Comparison of ENCODE assay signal across 18 cellular contexts in genomic region chr14:46661728-46662127, GRCh38. TPM values are rescaled to one million over a fixed set of nuclear protein-coding genes. Genes with fewer than 3 reads are reported as not detected.
A peak's percentile ranks its signal among the peaks of the same experiment; 100 is the strongest.
DNase-seq lines count a peak whose midpoint lies in the region; ATAC-seq, FAIRE-seq and TF ChIP-seq lines count a peak whose summit lies in the region.
"Had no signal": no experiment of that assay in that cellular context is flagged by ENCODE, and none has a peak within 500 bp of the region (broad histone marks: within the 10 kb centered on the region; RNA-seq: fewer than 3 reads in every experiment).

No MANE protein-coding gene starts in this region.

- no peaks in the 10 kb centered on the region for H3K27me3 ChIP-seq in Caco-2 (replicated peaks; ENCODE audit: control insufficient read depth, insufficient read depth, low read length)
- no peaks in the 10 kb centered on the region for H3K27me3 ChIP-seq in astrocyte (ENCODE audit: insufficient read depth, low read length)
- H3K27me3 ChIP-seq in stomach = no peaks in the 10 kb centered on the region
- H3K27me3 ChIP-seq: BLaER1 treated with 17β-estradiol and CSF1 and Interleukin-3, amounts not matched to agents 10 nM and 100 nM; SJSA1 had no signal

- H3K9me3 ChIP-seq in Caco-2 (peaks cover 9% of the 10 kb centered on the region; the same call in 1 of the 2 replicates), astrocyte (ENCODE audit: insufficient read depth, low read depth, low read length) (no peaks in the 10 kb centered on the region), stomach (peaks cover 0 to 13% (median 9%) of the 10 kb centered on the region in 4 donors)
- H3K9me3 ChIP-seq: SJSA1 had no signal

- no peak overlapping the region for H2AFZ ChIP-seq in astrocyte (ENCODE audit: low read depth, low read length)

- H3K9ac ChIP-seq in astrocyte (ENCODE audit: low read length) = no peak overlapping the region
- H3K9ac ChIP-seq: BLaER1 treated with 17β-estradiol and CSF1 and Interleukin-3, amounts not matched to agents 10 nM and 100 nM had no signal

- H3K36me3 Mint-ChIP-seq in Caco-2 (ENCODE audit: insufficient read depth, unreplicated experiment) = no peaks in the 10 kb centered on the region
- no peaks in the 10 kb centered on the region for H3K36me3 Mint-ChIP-seq in astrocyte (ENCODE audit: low read depth, unreplicated experiment)
- H3K36me3 Mint-ChIP-seq: naive thymus-derived CD8-positive, alpha-beta T cell had no signal

- no peak for TF ChIP-seq POLR2A in stomach (IDR thresholded peaks at IDR 0.05)

- TF ChIP-seq EP300 in stomach (IDR thresholded peaks at IDR 0.05) = no peak

- CTCF ChIA-PET in Caco-2 (lab: Charles Lee) = no interaction called here

- H3K27me3 Mint-ChIP-seq in Caco-2 (ENCODE audit: insufficient read depth, unreplicated experiment) = no peaks in the 10 kb centered on the region
- no peaks in the 10 kb centered on the region for H3K27me3 Mint-ChIP-seq in astrocyte (ENCODE audit: low read depth, unreplicated experiment)
- H3K27me3 Mint-ChIP-seq: naive thymus-derived CD8-positive, alpha-beta T cell had no signal

- H3K4me2 ChIP-seq in astrocyte (ENCODE audit: low read length) = no peak overlapping the region

- H3K4me3 ChIP-seq in Caco-2 (ENCODE audit: low read depth, low read length) (no peak overlapping the region), LNCaP clone FGC (ENCODE audit: low read depth, low read length) (no peak overlapping the region), astrocyte (ENCODE audit: insufficient read depth, low read depth, low read length) (no peak overlapping the region), stomach (no peak overlapping the region)
- H3K4me3 ChIP-seq: BLaER1 treated with 17β-estradiol and CSF1 and Interleukin-3, amounts not matched to agents 10 nM and 100 nM; SJSA1 had no signal

- H3K4me1 ChIP-seq in Caco-2 (no peaks in the 10 kb centered on the region), astrocyte (ENCODE audit: insufficient read depth, low read length) (no peaks in the 10 kb centered on the region), stomach (no peaks in the 10 kb centered on the region)
- H3K4me1 ChIP-seq: SJSA1 had no signal

- DNase-seq in Caco-2 (peak in 1 of 2 experiments; percentile 9), LNCaP clone FGC (ENCODE audit: low read depth) (no peak), astrocyte (ENCODE audit: low read depth) (no peak), left colon (peak in 1 of 2 donors; percentile 12), cerebellum (ENCODE audit: low spot score) (no peak), stomach (no peak)
- DNase-seq in central memory CD4-positive, alpha-beta T cell = no peak
- DNase-seq: activated CD8-positive, alpha-beta memory T cell treated with anti-CD3 and anti-CD28 coated beads, Interleukin-2, amount 50 U/mL, for 48 hours; EL; HCEC 1CT; naive thymus-derived CD8-positive, alpha-beta T cell; NCI-H1417 treated with DMSO at 0.1 percent for 48 hours; NCI-H524 treated with DMSO at 0.1 percent for 48 hours had no signal

- peak; percentile 44 for ATAC-seq in left colon
- ATAC-seq in GM18511 (IDR thresholded peaks at IDR 0.05; ENCODE audit: unreplicated experiment) = no peak
- ATAC-seq: naive thymus-derived CD8-positive, alpha-beta T cell had no signal

- no peaks in the 10 kb centered on the region for H3K79me2 ChIP-seq in astrocyte (ENCODE audit: insufficient read depth, low read length)

- no peak for FAIRE-seq in astrocyte (lab: Jason Lieb, UNC)
- FAIRE-seq: islet of Langerhans had no signal

- no peaks in the 10 kb centered on the region for H4K20me1 ChIP-seq in astrocyte (ENCODE audit: insufficient read depth, low read length)
- H4K20me1 ChIP-seq: BLaER1 treated with 17β-estradiol and CSF1 and Interleukin-3, amounts not matched to agents 10 nM and 100 nM had no signal

- H3K4me1 Mint-ChIP-seq in Caco-2 (ENCODE audit: low read depth, unreplicated experiment) (no peaks in the 10 kb centered on the region), astrocyte (ENCODE audit: low read depth, unreplicated experiment) (no peaks in the 10 kb centered on the region)
- H3K4me1 Mint-ChIP-seq: naive thymus-derived CD8-positive, alpha-beta T cell had no signal

- POLR2A ChIA-PET in Caco-2 (lab: Charles Lee) = no interaction called here

- no peak overlapping the region for H3K4me3 Mint-ChIP-seq in Caco-2 (ENCODE audit: unreplicated experiment)
- H3K4me3 Mint-ChIP-seq in astrocyte (ENCODE audit: unreplicated experiment) = no peak overlapping the region
- H3K4me3 Mint-ChIP-seq: naive thymus-derived CD8-positive, alpha-beta T cell had no signal

- no TSS peak for BruUV-seq in Caco-2 (replicated peaks; lab: Mats Ljungman, UMichigan)

- intact Hi-C loops in Caco-2 (cut with micrococcal nuclease; ENCODE audit: unreplicated experiment) (loop anchor here (5.0 kb wide), 1 partner anchor 79 kb away; no protein-coding TSS in a partner anchor), left colon (cut with DNase I, micrococcal nuclease) (no loop called here), stomach (cut with DNase I; ENCODE audit: low total_unique reads) (no loop called here)

- WGBS in stomach, 5 donors = 28 to 50% (median 36%) methylated on average over 1 of the region's 1 CpG

- H3K36me3 ChIP-seq in Caco-2 (ENCODE audit: control insufficient read depth, insufficient read depth, low read length) (no peaks in the 10 kb centered on the region), astrocyte (ENCODE audit: insufficient read depth, low read length) (no peaks in the 10 kb centered on the region), stomach (no peaks in the 10 kb centered on the region)
- H3K36me3 ChIP-seq: BLaER1 treated with 17β-estradiol and CSF1 and Interleukin-3, amounts not matched to agents 10 nM and 100 nM; SJSA1 had no signal

- peaks cover 12% of the 10 kb centered on the region for H3K9me3 Mint-ChIP-seq in Caco-2 (ENCODE audit: unreplicated experiment)
- peaks cover 5% of the 10 kb centered on the region for H3K9me3 Mint-ChIP-seq in astrocyte (ENCODE audit: unreplicated experiment)

- TF ChIP-seq CTCF in Caco-2 (IDR thresholded peaks at IDR 0.05; ENCODE audit: insufficient read depth in 1 of 2, low read depth in 1 of 2, low read length in 1 of 2, severe bottlenecking in 1 of 2, unreplicated experiment in 1 of 2) (peak; percentile 22 to 26), LNCaP clone FGC (IDR thresholded peaks at IDR 0.05; ENCODE audit: control insufficient read depth, extremely low read depth, insufficient read depth) (0 out of 2 replicates have a peak, but pooled peaks have one; percentile 24), astrocyte (IDR thresholded peaks at IDR 0.05; ENCODE audit: insufficient read depth, low read depth, low read length) (peak; percentile 5), stomach (IDR thresholded peaks at IDR 0.05) (no peak)

- no peak overlapping the region for H3K27ac Mint-ChIP-seq in Caco-2 (ENCODE audit: unreplicated experiment)
- no peak overlapping the region for H3K27ac Mint-ChIP-seq in astrocyte (ENCODE audit: unreplicated experiment)
- H3K27ac Mint-ChIP-seq: naive thymus-derived CD8-positive, alpha-beta T cell had no signal

- H3K27ac ChIP-seq in astrocyte (ENCODE audit: low read depth, low read length) (no peak overlapping the region), stomach (no peak overlapping the region)
- H3K27ac ChIP-seq: BLaER1 treated with 17β-estradiol and CSF1 and Interleukin-3, amounts not matched to agents 10 nM and 100 nM; SJSA1 had no signal

RNA-seq across cellular contexts. Expression of gene RPL10L, which starts 10.1 kb away (rescaled TPM):
- total RNA-seq in Caco-2 (2022) (not detected in 2 replicates), astrocyte (not detected in 2 replicates), left colon (1 to 10 TPM; 9.6 TPM), cerebellum (not detected), stomach (10 to 100 TPM in 1 of 5 donors, not detected in 4; 41.7 TPM)
- polyA plus RNA-seq in stomach = not detected
- total RNA-seq: dermis microvascular lymphatic vessel endothelial cell; naive thymus-derived CD8-positive, alpha-beta T cell; SJSA1 had no signal
- polyA plus RNA-seq: naive thymus-derived CD8-positive, alpha-beta T cell had no signal

Comparison
In these comparisons a context has a peak if more than half of its experiments do, and no peak if none do; other contexts are left out.
1. CTCF ChIP-seq: peak in Caco-2 (2 of 2), LNCaP clone FGC (single experiment) and astrocyte (single experiment); none in stomach (0 of 7).